In genomic region chr16:11133344-11133921, GRCh38 we compare ENCODE assay signal across 1 cellular context.
A peak's percentile ranks its signal among the peaks of the same experiment; 100 is the strongest.
TF ChIP-seq lines count a peak whose summit lies in the region.

No MANE protein-coding gene starts in this region.

TF ChIP-seq in SK-N-SH, 30 proteins besides CTCF, POLR2A, EP300 and RAD21 (continued from another document):
- no peak for TF ChIP-seq USF2 (IDR thresholded peaks at IDR 0.05; ENCODE audit: borderline replicate concordance, low read depth, low read length)
- TF ChIP-seq SMC3 (IDR thresholded peaks at IDR 0.05; ENCODE audit: low read depth, low read length) = no peak
- TF ChIP-seq FOXM1 (IDR thresholded peaks at IDR 0.05; ENCODE audit: low read depth) = peak; percentile 50; the same call in 1 of the 2 replicates
- TF ChIP-seq FOSL2 (IDR thresholded peaks at IDR 0.05; ENCODE audit: borderline replicate concordance, low read depth) = peak; percentile 94
- peak; percentile 13 for TF ChIP-seq CHD2 (IDR thresholded peaks at IDR 0.05; ENCODE audit: low read length, partially characterized antibody)
- TF ChIP-seq IRF3 (IDR thresholded peaks at IDR 0.05; ENCODE audit: low read depth, low read length) = no peak
- TF ChIP-seq JUND (IDR thresholded peaks at IDR 0.05) = peak; percentile 98
- TF ChIP-seq RXRA (IDR thresholded peaks at IDR 0.05; ENCODE audit: borderline replicate concordance, low read depth) = peak; percentile 80
- TF ChIP-seq RCOR1 (IDR thresholded peaks at IDR 0.05; ENCODE audit: low read length) = 0 out of 2 replicates have a peak, but pooled peaks have one; percentile 20
- no peak for TF ChIP-seq GABPA (IDR thresholded peaks at IDR 0.05; ENCODE audit: low read depth)
- TF ChIP-seq ELF1 (IDR thresholded peaks at IDR 0.05) = 0 out of 2 replicates have a peak, but pooled peaks have one; percentile 15
- TF ChIP-seq TEAD4 (IDR thresholded peaks at IDR 0.05; ENCODE audit: borderline replicate concordance, insufficient read depth) = peak; percentile 96
- TF ChIP-seq RFX5 (IDR thresholded peaks at IDR 0.05; ENCODE audit: low read length) = no peak
